11 cellular contexts compared by ENCODE assay signal in the genomic region with DNA sequence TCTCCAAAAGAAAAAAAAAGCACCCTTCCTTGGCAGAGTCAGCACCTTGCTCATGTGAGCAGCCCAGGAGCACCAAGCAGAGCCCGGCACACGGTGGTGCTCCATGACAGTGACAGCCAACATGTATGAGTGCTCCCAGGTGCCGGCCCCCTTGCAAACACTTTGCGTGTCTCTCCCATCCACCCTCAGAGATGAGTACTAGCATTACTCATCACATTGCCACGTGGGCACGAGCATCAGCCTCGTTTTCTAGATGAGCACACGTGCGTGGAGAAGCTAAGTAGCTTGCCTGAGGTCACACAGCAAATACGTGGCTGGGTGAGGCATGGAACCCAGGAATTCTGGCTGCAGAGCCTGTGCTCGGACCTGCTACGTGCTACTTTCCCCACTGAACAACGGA.
DNase-seq lines count a peak whose midpoint lies in the region; ATAC-seq and TF ChIP-seq lines count a peak whose summit lies in the region.
"Had no signal": no experiment of that assay in that cellular context is flagged by ENCODE, and none has a peak within 500 bp of the region (broad histone marks: within the 10 kb centered on the region; RNA-seq: fewer than 3 reads in every experiment).

No MANE protein-coding gene starts in this region.

- no peaks in the 10 kb centered on the region for H3K36me3 Mint-ChIP-seq in stimulated activated effector memory CD8-positive, alpha-beta T cell treated with anti-CD3 and anti-CD28 coated beads, Interleukin-12 subunit alpha, Interleukin-12 subunit beta, amount 100 ng/mL, for 72 hours
- H3K36me3 Mint-ChIP-seq: CD8-positive, alpha-beta memory T cell had no signal

- ATAC-seq in HG03442 (IDR thresholded peaks at IDR 0.05; ENCODE audit: unreplicated experiment): no peak
- no peak for ATAC-seq in stimulated activated effector memory CD8-positive, alpha-beta T cell treated with anti-CD3 and anti-CD28 coated beads, Interleukin-12 subunit alpha, Interleukin-12 subunit beta, amount 100 ng/mL, for 72 hours

- no peak overlapping the region for H3K4me3 ChIP-seq in AG10803 (ENCODE audit: low read length)

- no peak overlapping the region for H3K27ac Mint-ChIP-seq in stimulated activated effector memory CD8-positive, alpha-beta T cell treated with anti-CD3 and anti-CD28 coated beads, Interleukin-12 subunit alpha, Interleukin-12 subunit beta, amount 100 ng/mL, for 72 hours
- H3K27ac Mint-ChIP-seq: CD8-positive, alpha-beta memory T cell; stimulated activated naive CD8-positive, alpha-beta T cell treated with anti-CD3 and anti-CD28 coated beads, Interleukin-15, Interleukin-2, amounts not matched to agents 100 ng/mL and 50 ng/mL, for 24 hours had no signal

- no peaks in the 10 kb centered on the region for H3K4me1 Mint-ChIP-seq in stimulated activated effector memory CD8-positive, alpha-beta T cell treated with anti-CD3 and anti-CD28 coated beads, Interleukin-12 subunit alpha, Interleukin-12 subunit beta, amount 100 ng/mL, for 72 hours
- H3K4me1 Mint-ChIP-seq: CD8-positive, alpha-beta memory T cell had no signal

- DNase-seq in AG10803 (ENCODE audit: low read depth): peak; percentile 77
- peak; percentile 57 for DNase-seq in HCEC 1CT
- DNase-seq in amniotic stem cell (lab: John Stamatoyannopoulos, UW): peak; percentile 36
- DNase-seq in inferior parietal cortex (ENCODE audit: extremely low spot score): peak; percentile 40
- no peak for DNase-seq in NCI-H526 treated with DMSO at 0.1 percent for 48 hours (lab: John Stamatoyannopoulos, UW)
- DNase-seq in NCI-H2196 (lab: John Stamatoyannopoulos, UW; ENCODE audit: unreplicated experiment): no peak
- DNase-seq in stimulated activated effector memory CD8-positive, alpha-beta T cell treated with anti-CD3 and anti-CD28 coated beads, Interleukin-12 subunit alpha, Interleukin-12 subunit beta, amount 100 ng/mL, for 72 hours (ENCODE audit: low spot score in 2 of 2): no peak
- DNase-seq: CD8-positive, alpha-beta memory T cell; stimulated activated CD4-positive, alpha-beta T cell treated with anti-CD3 and anti-CD28 coated beads, Interleukin-2, amount 100 ng/mL, for 48 hours had no signal

- H3K4me3 Mint-ChIP-seq in stimulated activated effector memory CD8-positive, alpha-beta T cell treated with anti-CD3 and anti-CD28 coated beads, Interleukin-12 subunit alpha, Interleukin-12 subunit beta, amount 100 ng/mL, for 72 hours: no peak overlapping the region
- H3K4me3 Mint-ChIP-seq: CD8-positive, alpha-beta memory T cell; stimulated activated naive CD8-positive, alpha-beta T cell treated with anti-CD3 and anti-CD28 coated beads, Interleukin-15, Interleukin-2, amounts not matched to agents 100 ng/mL and 50 ng/mL, for 24 hours had no signal

- TF ChIP-seq CTCF in AG10803 (conservative IDR thresholded peaks at IDR 0.05; ENCODE audit: low read length): no peak

- H3K9me3 Mint-ChIP-seq in stimulated activated effector memory CD8-positive, alpha-beta T cell treated with anti-CD3 and anti-CD28 coated beads, Interleukin-12 subunit alpha, Interleukin-12 subunit beta, amount 100 ng/mL, for 72 hours: no peaks in the 10 kb centered on the region
- H3K9me3 Mint-ChIP-seq: CD8-positive, alpha-beta memory T cell; stimulated activated naive CD8-positive, alpha-beta T cell treated with anti-CD3 and anti-CD28 coated beads, Interleukin-15, Interleukin-2, amounts not matched to agents 100 ng/mL and 50 ng/mL, for 24 hours had no signal

Comparison
In these comparisons a context has a peak if more than half of its experiments do, and no peak if none do; other contexts are left out.
1. DNase-seq: peak in AG10803 (single experiment), HCEC 1CT (single experiment), amniotic stem cell (single experiment) and inferior parietal cortex (single experiment); none in NCI-H526 treated with DMSO at 0.1 percent for 48 hours (single experiment), NCI-H2196 (single experiment) and stimulated activated effector memory CD8-positive, alpha-beta T cell treated with anti-CD3 and anti-CD28 coated beads, Interleukin-12 subunit alpha, Interleukin-12 subunit beta, amount 100 ng/mL, for 72 hours (0 of 2).